ENCODE assay signal across 16 cellular contexts in the genomic region with DNA sequence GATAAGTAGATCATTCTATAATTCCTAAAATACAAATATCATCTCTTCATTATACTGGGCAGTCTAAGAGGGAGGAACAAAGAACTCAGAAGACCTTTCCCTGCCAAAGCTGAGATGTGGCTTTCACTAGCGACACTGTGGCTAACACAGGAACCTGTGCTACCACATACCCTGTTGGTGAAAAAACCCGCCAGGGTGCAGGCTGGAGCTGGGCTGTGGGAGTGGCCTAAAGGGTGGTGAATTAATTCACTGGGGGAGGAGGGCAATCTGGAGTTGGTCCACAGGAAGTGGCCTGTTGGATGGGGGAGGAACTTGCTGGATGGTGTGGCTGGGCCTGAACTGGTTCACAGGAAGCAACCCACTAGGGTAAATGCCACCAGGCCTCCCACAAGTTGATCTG. TPM values are rescaled to one million over a fixed set of nuclear protein-coding genes. Genes with fewer than 3 reads are reported as not detected.
DNase-seq lines count a peak whose midpoint lies in the region; ATAC-seq and TF ChIP-seq lines count a peak whose summit lies in the region.
"Had no signal": no experiment of that assay in that cellular context is flagged by ENCODE, and none has a peak within 500 bp of the region (broad histone marks: within the 10 kb centered on the region; RNA-seq: fewer than 3 reads in every experiment).

No MANE protein-coding gene starts in this region.

- peaks cover 99% of the 10 kb centered on the region for H3K9me3 Mint-ChIP-seq in endodermal cell

- H3K4me3 Mint-ChIP-seq in endodermal cell = no peak overlapping the region
- H3K4me3 Mint-ChIP-seq: HFFc6 had no signal

- ATAC-seq in HG03565 (IDR thresholded peaks at IDR 0.05; ENCODE audit: unreplicated experiment) (no peak), HG03045 (IDR thresholded peaks at IDR 0.05; ENCODE audit: unreplicated experiment) (no peak)

- no peak overlapping the region for H3K4me2 ChIP-seq in BLaER1 treated with 17β-estradiol and CSF1 and Interleukin-3, amounts not matched to agents 10 nM and 100 nM

- peaks cover 82% of the 10 kb centered on the region for H3K36me3 Mint-ChIP-seq in endodermal cell (ENCODE audit: low read depth)

- H3K9ac ChIP-seq in BLaER1 treated with 17β-estradiol and CSF1 and Interleukin-3, amounts not matched to agents 10 nM and 100 nM = no peak overlapping the region
- H3K9ac ChIP-seq in HUES48 (ENCODE audit: low read depth, low read length) (no peak overlapping the region), endodermal cell (ENCODE audit: extremely low read depth, low read length, poor library complexity, severe bottlenecking) (no peak overlapping the region)

- 94% methylated on average over 2 of the region's 2 CpGs; no CpG with 5 or more reads in 1 of the 2 experiments for WGBS in endodermal cell (ENCODE audit: insufficient coverage in 1 of 2, insufficient read length in 1 of 2), 2 experiments

- peaks cover 100% of the 10 kb centered on the region in 11 experiments for H3K9me3 ChIP-seq in BLaER1 treated with 17β-estradiol and CSF1 and Interleukin-3, amounts not matched to agents 10 nM and 100 nM (replicated peaks in 1 of 11)
- peaks cover 95% of the 10 kb centered on the region for H3K9me3 ChIP-seq in HUES48 (ENCODE audit: control insufficient read depth, insufficient read depth, low read length)
- peaks cover 99% of the 10 kb centered on the region for H3K9me3 ChIP-seq in endodermal cell (ENCODE audit: control insufficient read depth, low read length)

- H3K27ac ChIP-seq in BLaER1 treated with 17β-estradiol and CSF1 and Interleukin-3, amounts not matched to agents 10 nM and 100 nM = no peak overlapping the region
- H3K27ac ChIP-seq in HUES48 (ENCODE audit: low read depth, low read length) (no peak overlapping the region), endodermal cell (ENCODE audit: low read depth, low read length) (no peak overlapping the region)

- no peaks in the 10 kb centered on the region for H3K27me3 Mint-ChIP-seq in endodermal cell (ENCODE audit: insufficient read depth)
- H3K27me3 Mint-ChIP-seq: IgD-negative memory B cell had no signal

- H4K20me1 ChIP-seq in BLaER1 treated with 17β-estradiol and CSF1 and Interleukin-3, amounts not matched to agents 10 nM and 100 nM = no peaks in the 10 kb centered on the region

- no peak overlapping the region for H3K27ac Mint-ChIP-seq in endodermal cell
- H3K27ac Mint-ChIP-seq: HFFc6, IgD-negative memory B cell had no signal

- DNase-seq in endodermal cell (peak; percentile 28), Kasumi-1 (lab: John Stamatoyannopoulos, UW) (no peak)
- DNase-seq in stimulated activated CD8-positive, alpha-beta memory T cell treated with anti-CD3 and anti-CD28 coated beads, Interleukin-12 subunit alpha, Interleukin-12 subunit beta, amount 100 ng/mL, for 4 hours (ENCODE audit: low read depth) = peak; percentile 19
- DNase-seq: HFFc6, MV-4-11, NCI-H1417 treated with DMSO at 0.1 percent for 48 hours, NCI-H2029, NCI-H2171 treated with DMSO at 0.1 percent for 48 hours had no signal

- H3K27me3 ChIP-seq in BLaER1 treated with 17β-estradiol and CSF1 and Interleukin-3, amounts not matched to agents 10 nM and 100 nM = no peaks in the 10 kb centered on the region
- H3K27me3 ChIP-seq in HUES48 (ENCODE audit: control insufficient read depth, insufficient read depth, low read length) (no peaks in the 10 kb centered on the region), endodermal cell (ENCODE audit: control insufficient read depth, insufficient read depth, low read length, poor library complexity, severe bottlenecking) (no peaks in the 10 kb centered on the region)

- TF ChIP-seq CTCF in endodermal cell (conservative IDR thresholded peaks at IDR 0.05) = no peak

- peaks cover 62 to 100% (median 86%) of the 10 kb centered on the region in 11 experiments for H3K36me3 ChIP-seq in BLaER1 treated with 17β-estradiol and CSF1 and Interleukin-3, amounts not matched to agents 10 nM and 100 nM
- peaks cover 40% of the 10 kb centered on the region for H3K36me3 ChIP-seq in HUES48 (ENCODE audit: control insufficient read depth, insufficient read depth, low read length)
- H3K36me3 ChIP-seq in endodermal cell (ENCODE audit: control insufficient read depth, insufficient read depth, low read length) = peaks cover 46% of the 10 kb centered on the region

- H3K4me1 Mint-ChIP-seq in endodermal cell = no peaks in the 10 kb centered on the region

- peak overlapping the region in 7 of 10 experiments; percentile 5 to 36 (median 26); a peak in 6 of 20 replicates for H3K4me3 ChIP-seq in BLaER1 treated with 17β-estradiol and CSF1 and Interleukin-3, amounts not matched to agents 10 nM and 100 nM
- H3K4me3 ChIP-seq in HUES48 (ENCODE audit: low read depth, low read length) (peak overlapping the region; percentile 26; the same call in 1 of the 2 replicates), endodermal cell (ENCODE audit: low read length) (peak overlapping the region; percentile 82)

- H3K4me1 ChIP-seq in BLaER1 treated with 17β-estradiol and CSF1 and Interleukin-3, amounts not matched to agents 10 nM and 100 nM = no peaks in the 10 kb centered on the region
- H3K4me1 ChIP-seq in HUES48 (ENCODE audit: control insufficient read depth, insufficient read depth, low read length) (no peaks in the 10 kb centered on the region), endodermal cell (ENCODE audit: control insufficient read depth, insufficient read depth, low read length) (no peaks in the 10 kb centered on the region)

RNA-seq across cellular contexts. Expression of a gene that starts 7.4 kb away (rescaled TPM):
- 10 to 100 TPM; 13.9 to 15.5 TPM for total RNA-seq in endodermal cell
- polyA plus RNA-seq in endodermal cell (2013, experiment 1 of 2) = 8.9 TPM
- 7.6 TPM for polyA plus RNA-seq in endodermal cell (2013, experiment 2 of 2)

RNA-seq across cellular contexts. Expression of a gene that starts 50.4 kb away (rescaled TPM):
- total RNA-seq in endodermal cell = not detected
- not detected for polyA plus RNA-seq in endodermal cell (2013, experiment 1 of 2)
- not detected for polyA plus RNA-seq in endodermal cell (2013, experiment 2 of 2)
- total RNA-seq: H4, HFFc6, NCI-H460 had no signal
- polyA plus RNA-seq: BJ had no signal

Comparison
In these comparisons a context has a peak if more than half of its experiments do, and no peak if none do; other contexts are left out.
1. H3K4me3 ChIP-seq: peak in every context shown above with its lines; median percentile 82 in endodermal cell; 26 in BLaER1 treated with 17β-estradiol and CSF1 and Interleukin-3, amounts not matched to agents 10 nM and 100 nM; 26 in HUES48.
2. DNase-seq: peak in endodermal cell (single experiment) and stimulated activated CD8-positive, alpha-beta memory T cell treated with anti-CD3 and anti-CD28 coated beads, Interleukin-12 subunit alpha, Interleukin-12 subunit beta, amount 100 ng/mL, for 4 hours (single experiment); none in Kasumi-1 (0 of 2).